ENCODE assay signal across 8 cellular contexts in genomic region chr19:28855216-28855615, GRCh38.
"Had no signal": no experiment of that assay in that cellular context is flagged by ENCODE, and none has a peak within 500 bp of the region (broad histone marks: within the 10 kb centered on the region; RNA-seq: fewer than 3 reads in every experiment).

No MANE protein-coding gene starts in this region.

- ATAC-seq: GM23338 had no signal

- H3K4me2 ChIP-seq: GM23338 had no signal

- DNase-seq: H9, HCEC 1CT, HFFc6, KG1 had no signal

- H3K27ac ChIP-seq: HL-60 had no signal

- FAIRE-seq: H1, H54 had no signal

- H3K4me3 ChIP-seq: GM23338 had no signal

- H2AFZ ChIP-seq: GM23338 had no signal
